Comparison of ENCODE assay signal across 19 cellular contexts in the genomic region with DNA sequence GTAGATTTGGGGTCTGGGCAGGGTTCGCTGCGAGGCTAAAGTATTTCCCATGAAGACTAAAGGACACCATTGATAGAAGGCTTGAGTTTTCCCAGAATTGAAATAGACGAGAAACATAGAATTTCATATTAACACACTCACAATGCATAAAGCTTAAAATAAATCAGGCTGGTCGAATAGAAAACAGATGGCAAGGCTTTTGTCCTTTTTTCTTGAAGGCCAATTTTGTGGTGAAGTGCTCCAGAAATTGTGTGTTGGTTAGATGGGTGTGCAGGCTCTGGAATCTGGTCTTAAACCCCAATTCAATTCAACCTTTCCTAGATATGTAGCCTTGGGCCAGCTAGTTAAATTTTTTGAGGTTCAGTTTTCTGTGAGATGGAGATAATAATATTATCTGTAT. TPM values are rescaled to one million over a fixed set of nuclear protein-coding genes. Genes with fewer than 3 reads are reported as not detected.
A peak's percentile ranks its signal among the peaks of the same experiment; 100 is the strongest.
DNase-seq lines count a peak whose midpoint lies in the region; ATAC-seq and TF ChIP-seq lines count a peak whose summit lies in the region.
"Had no signal": no experiment of that assay in that cellular context is flagged by ENCODE, and none has a peak within 500 bp of the region (broad histone marks: within the 10 kb centered on the region; RNA-seq: fewer than 3 reads in every experiment).

No MANE protein-coding gene starts in this region.

- peak overlapping the region; percentile 40 for H3K9ac ChIP-seq in mesenchymal stem cell (ENCODE audit: low read length)

- no peak overlapping the region for H4K91ac ChIP-seq in mesenchymal stem cell (ENCODE audit: low read length)

- TF ChIP-seq CTCF in suprapubic skin (IDR thresholded peaks at IDR 0.05) = no peak

- H3K9me3 ChIP-seq in mesenchymal stem cell (ENCODE audit: control insufficient read depth, low read length) (no peaks in the 10 kb centered on the region), aorta (ENCODE audit: control insufficient read depth, low read length) (no peaks in the 10 kb centered on the region), suprapubic skin (no peaks in the 10 kb centered on the region)
- H3K9me3 ChIP-seq: BE2C had no signal

- H3K79me1 ChIP-seq in mesenchymal stem cell (replicated peaks; ENCODE audit: low read length, poor library complexity, severe bottlenecking) = no peaks in the 10 kb centered on the region

- H3K4me1 ChIP-seq in mesenchymal stem cell (ENCODE audit: control insufficient read depth, insufficient read depth, low read depth, low read length) (peaks cover 1% of the 10 kb centered on the region), aorta (ENCODE audit: control insufficient read depth in 1 of 2, insufficient read depth in 2 of 2, low read length in 2 of 2) (peaks cover 3 to 4% of the 10 kb centered on the region in 2 donors), suprapubic skin (peaks cover 4% of the 10 kb centered on the region)
- H3K4me1 ChIP-seq: BE2C had no signal

- DNase-seq in RPMI7951 (ENCODE audit: low read depth) = peak; percentile 10
- DNase-seq in cerebellar cortex (ENCODE audit: low spot score) = peak; percentile 57
- DNase-seq in mesenchymal stem cell = no peak
- DNase-seq in aorta = no peak
- no peak for DNase-seq in suprapubic skin (ENCODE audit: low spot score in 2 of 2)
- no peak for DNase-seq in NCI-H2107 (lab: John Stamatoyannopoulos, UW)
- DNase-seq in NCI-H446 (lab: John Stamatoyannopoulos, UW) = no peak
- DNase-seq: BE2C, Calu3, DMS79 treated with DMSO at 0.1 percent for 48 hours, H7, Kasumi-1, NCI-H1092 treated with DMSO at 0.1 percent for 48 hours, NCI-H1436 treated with DMSO at 0.1 percent for 48 hours, NCI-H187 treated with DMSO at 0.1 percent for 48 hours, NCI-H524 treated with DMSO at 0.1 percent for 48 hours, SHP77 treated with DMSO at 0.1 percent for 48 hours had no signal

- H3K18ac ChIP-seq in mesenchymal stem cell (ENCODE audit: low read depth in 1 of 2, low read length in 2 of 2) = no peak overlapping the region

- no peak overlapping the region for H3K4me2 ChIP-seq in mesenchymal stem cell (ENCODE audit: low read length, poor library complexity, severe bottlenecking)

- no peak overlapping the region for H4K8ac ChIP-seq in mesenchymal stem cell (ENCODE audit: low read length)

- intact Hi-C loops in aorta (cut with DNase I) = loop anchor here in 1 of 2 donors (10.0 kb wide), 1 partner anchor 49 kb away; no protein-coding TSS in a partner anchor

- no peak overlapping the region for H2BK12ac ChIP-seq in mesenchymal stem cell (ENCODE audit: low read length in 2 of 2)

- no peak overlapping the region for H3K23ac ChIP-seq in mesenchymal stem cell (ENCODE audit: low read length in 2 of 2)

- no peak overlapping the region for H3K4ac ChIP-seq in mesenchymal stem cell (ENCODE audit: low read depth in 1 of 2, low read length in 2 of 2)

- H2BK15ac ChIP-seq in mesenchymal stem cell (ENCODE audit: low read depth, poor library complexity, severe bottlenecking) = no peak overlapping the region

- H3K27ac ChIP-seq in mesenchymal stem cell (ENCODE audit: low read length, poor library complexity, severe bottlenecking) = no peak overlapping the region
- H3K27ac ChIP-seq in aorta (ENCODE audit: low read depth in 1 of 2, low read length in 2 of 2) = peak overlapping the region in 1 of 2 donors; percentile 49
- H3K27ac ChIP-seq in suprapubic skin = no peak overlapping the region

- no peak overlapping the region for H2BK5ac ChIP-seq in mesenchymal stem cell (ENCODE audit: low read depth, low read length, poor library complexity, severe bottlenecking)

- H3K14ac ChIP-seq in mesenchymal stem cell (ENCODE audit: low read length in 2 of 2) = no peak overlapping the region

- H3K27me3 ChIP-seq in mesenchymal stem cell (ENCODE audit: control insufficient read depth in 1 of 2, insufficient read depth in 1 of 2, low read length in 2 of 2) = no peaks in the 10 kb centered on the region
- H3K27me3 ChIP-seq in aorta (ENCODE audit: control insufficient read depth in 1 of 2, insufficient read depth in 2 of 2, low read length in 1 of 2) = no peaks in the 10 kb centered on the region
- no peaks in the 10 kb centered on the region for H3K27me3 ChIP-seq in suprapubic skin
- H3K27me3 ChIP-seq: BE2C had no signal

- H3K4me3 ChIP-seq in mesenchymal stem cell (ENCODE audit: insufficient read depth in 1 of 2, low read depth in 1 of 2, low read length in 2 of 2) (peak overlapping the region in 1 of 2 experiments; percentile 31), aorta (ENCODE audit: low read length in 2 of 2) (peak overlapping the region; percentile 34 to 45), suprapubic skin (no peak overlapping the region)
- H3K4me3 ChIP-seq: K562 had no signal

- ATAC-seq in aorta (ENCODE audit: low FRiP score) = no peak
- ATAC-seq: K562, Panc1 had no signal

- TF ChIP-seq EP300 in suprapubic skin (IDR thresholded peaks at IDR 0.05) = no peak

- H2BK120ac ChIP-seq in mesenchymal stem cell (ENCODE audit: low read depth, low read length) = no peak overlapping the region

- H2AFZ ChIP-seq in mesenchymal stem cell (ENCODE audit: low read depth, low read length) = no peak overlapping the region

- no peak for TF ChIP-seq POLR2A in suprapubic skin (IDR thresholded peaks at IDR 0.05)

- no peak overlapping the region for H2AK5ac ChIP-seq in mesenchymal stem cell (ENCODE audit: low read length, severe bottlenecking)

- WGBS in mesenchymal stem cell = 88% methylated on average over 1 of the region's 4 CpGs
- 5% methylated on average over 4 of the region's 4 CpGs for WGBS in aorta, 2 donors
- 62% methylated on average over 4 of the region's 4 CpGs for WGBS in suprapubic skin

- H3K36me3 ChIP-seq in mesenchymal stem cell (ENCODE audit: control insufficient read depth in 1 of 2, insufficient read depth in 2 of 2, low read depth in 1 of 2, low read length in 2 of 2) = no peaks in the 10 kb centered on the region
- H3K36me3 ChIP-seq in aorta (ENCODE audit: control insufficient read depth in 1 of 2, insufficient read depth in 2 of 2, low read length in 1 of 2) = no peaks in the 10 kb centered on the region
- H3K36me3 ChIP-seq in suprapubic skin = no peaks in the 10 kb centered on the region
- H3K36me3 ChIP-seq: BE2C had no signal

RNA-seq across cellular contexts. Expression of a gene that starts 56.9 kb away (rescaled TPM):
- total RNA-seq in RPMI7951 (2014; rRNA removed; shearing (Covaris generic)) = 5.8 TPM in 2 replicates
- 8.2 TPM for polyA plus RNA-seq in mesenchymal stem cell (2013, experiment 1 of 2)
- polyA plus RNA-seq in mesenchymal stem cell (2013, experiment 2 of 2) = 7.9 TPM
- total RNA-seq in aorta = 10 to 100 TPM; 44.4 to 46.5 TPM
- polyA plus RNA-seq in aorta = 10 to 100 TPM; 12.3 to 13.1 TPM
- 10 to 100 TPM; 29.1 to 44.7 (median 34.9) TPM for total RNA-seq in suprapubic skin

Comparison
In these comparisons a context has a peak if more than half of its experiments do, and no peak if none do; other contexts are left out.
1. DNase-seq: peak in RPMI7951 (single experiment) and cerebellar cortex (single experiment); none in mesenchymal stem cell (single experiment), aorta (0 of 2), suprapubic skin (0 of 2), NCI-H2107 (single experiment) and NCI-H446 (0 of 2).